ENCODE assay signal across 1 cellular context in genomic region chr5:95940758-95941682, GRCh38.
TF ChIP-seq lines count a peak whose summit lies in the region.

No MANE protein-coding gene starts in this region.

TF ChIP-seq in HEK293, 187 proteins besides CTCF, POLR2A, EP300 and RAD21 (continued from another document):
- TF ChIP-seq PRDM10 (tag by site-specific recombination; IDR thresholded peaks at IDR 0.05) (0 out of 2 replicates have a peak, but pooled peaks have one; percentile 8), ZNF112 (tag by site-specific recombination; IDR thresholded peaks at IDR 0.05) (no peak)
